2 cellular contexts compared by ENCODE assay signal in the genomic region with DNA sequence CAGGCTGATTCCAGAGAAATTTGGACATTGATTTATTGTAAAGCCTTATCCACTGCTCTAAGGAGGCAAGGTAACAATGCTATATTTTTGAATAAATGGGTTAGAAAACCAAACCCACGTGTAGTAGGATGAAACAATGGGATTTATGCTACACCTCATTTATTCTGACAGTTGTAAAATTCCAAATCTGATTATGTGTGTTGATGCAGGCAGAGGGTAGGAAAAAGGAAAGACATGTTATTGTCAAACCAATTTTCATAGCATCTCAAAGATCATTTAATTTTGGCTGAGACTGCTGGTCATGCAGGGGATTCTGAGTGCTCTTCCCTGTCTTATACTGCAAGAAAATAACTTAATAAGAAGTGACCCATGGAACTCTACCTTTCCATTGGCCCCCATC.
TF ChIP-seq lines count a peak whose summit lies in the region.

No MANE protein-coding gene starts in this region.

TF ChIP-seq in SK-N-SH treated with all-trans-retinoic acid at 6 μM for 48 hours, 23 proteins besides CTCF, POLR2A, EP300 and RAD21 (continued from another document):
- TF ChIP-seq, protein P1, sequence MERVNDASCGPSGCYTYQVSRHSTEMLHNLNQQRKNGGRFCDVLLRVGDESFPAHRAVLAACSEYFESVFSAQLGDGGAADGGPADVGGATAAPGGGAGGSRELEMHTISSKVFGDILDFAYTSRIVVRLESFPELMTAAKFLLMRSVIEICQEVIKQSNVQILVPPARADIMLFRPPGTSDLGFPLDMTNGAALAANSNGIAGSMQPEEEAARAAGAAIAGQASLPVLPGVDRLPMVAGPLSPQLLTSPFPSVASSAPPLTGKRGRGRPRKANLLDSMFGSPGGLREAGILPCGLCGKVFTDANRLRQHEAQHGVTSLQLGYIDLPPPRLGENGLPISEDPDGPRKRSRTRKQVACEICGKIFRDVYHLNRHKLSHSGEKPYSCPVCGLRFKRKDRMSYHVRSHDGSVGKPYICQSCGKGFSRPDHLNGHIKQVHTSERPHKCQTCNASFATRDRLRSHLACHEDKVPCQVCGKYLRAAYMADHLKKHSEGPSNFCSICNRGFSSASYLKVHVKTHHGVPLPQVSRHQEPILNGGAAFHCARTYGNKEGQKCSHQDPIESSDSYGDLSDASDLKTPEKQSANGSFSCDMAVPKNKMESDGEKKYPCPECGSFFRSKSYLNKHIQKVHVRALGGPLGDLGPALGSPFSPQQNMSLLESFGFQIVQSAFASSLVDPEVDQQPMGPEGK (CRISPR knock-in tag; IDR thresholded peaks at IDR 0.05; ENCODE audit: borderline replicate concordance): no peak
- TF ChIP-seq, protein P2, sequence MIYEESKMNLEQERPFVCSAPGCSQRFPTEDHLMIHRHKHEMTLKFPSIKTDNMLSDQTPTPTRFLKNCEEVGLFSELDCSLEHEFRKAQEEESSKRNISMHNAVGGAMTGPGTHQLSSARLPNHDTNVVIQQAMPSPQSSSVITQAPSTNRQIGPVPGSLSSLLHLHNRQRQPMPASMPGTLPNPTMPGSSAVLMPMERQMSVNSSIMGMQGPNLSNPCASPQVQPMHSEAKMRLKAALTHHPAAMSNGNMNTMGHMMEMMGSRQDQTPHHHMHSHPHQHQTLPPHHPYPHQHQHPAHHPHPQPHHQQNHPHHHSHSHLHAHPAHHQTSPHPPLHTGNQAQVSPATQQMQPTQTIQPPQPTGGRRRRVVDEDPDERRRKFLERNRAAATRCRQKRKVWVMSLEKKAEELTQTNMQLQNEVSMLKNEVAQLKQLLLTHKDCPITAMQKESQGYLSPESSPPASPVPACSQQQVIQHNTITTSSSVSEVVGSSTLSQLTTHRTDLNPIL (CRISPR knock-in tag; IDR thresholded peaks at IDR 0.05; ENCODE audit: low read depth): no peak
- TF ChIP-seq GLIS3 (CRISPR knock-in tag; IDR thresholded peaks at IDR 0.05): no peak
- TF ChIP-seq, protein P3, sequence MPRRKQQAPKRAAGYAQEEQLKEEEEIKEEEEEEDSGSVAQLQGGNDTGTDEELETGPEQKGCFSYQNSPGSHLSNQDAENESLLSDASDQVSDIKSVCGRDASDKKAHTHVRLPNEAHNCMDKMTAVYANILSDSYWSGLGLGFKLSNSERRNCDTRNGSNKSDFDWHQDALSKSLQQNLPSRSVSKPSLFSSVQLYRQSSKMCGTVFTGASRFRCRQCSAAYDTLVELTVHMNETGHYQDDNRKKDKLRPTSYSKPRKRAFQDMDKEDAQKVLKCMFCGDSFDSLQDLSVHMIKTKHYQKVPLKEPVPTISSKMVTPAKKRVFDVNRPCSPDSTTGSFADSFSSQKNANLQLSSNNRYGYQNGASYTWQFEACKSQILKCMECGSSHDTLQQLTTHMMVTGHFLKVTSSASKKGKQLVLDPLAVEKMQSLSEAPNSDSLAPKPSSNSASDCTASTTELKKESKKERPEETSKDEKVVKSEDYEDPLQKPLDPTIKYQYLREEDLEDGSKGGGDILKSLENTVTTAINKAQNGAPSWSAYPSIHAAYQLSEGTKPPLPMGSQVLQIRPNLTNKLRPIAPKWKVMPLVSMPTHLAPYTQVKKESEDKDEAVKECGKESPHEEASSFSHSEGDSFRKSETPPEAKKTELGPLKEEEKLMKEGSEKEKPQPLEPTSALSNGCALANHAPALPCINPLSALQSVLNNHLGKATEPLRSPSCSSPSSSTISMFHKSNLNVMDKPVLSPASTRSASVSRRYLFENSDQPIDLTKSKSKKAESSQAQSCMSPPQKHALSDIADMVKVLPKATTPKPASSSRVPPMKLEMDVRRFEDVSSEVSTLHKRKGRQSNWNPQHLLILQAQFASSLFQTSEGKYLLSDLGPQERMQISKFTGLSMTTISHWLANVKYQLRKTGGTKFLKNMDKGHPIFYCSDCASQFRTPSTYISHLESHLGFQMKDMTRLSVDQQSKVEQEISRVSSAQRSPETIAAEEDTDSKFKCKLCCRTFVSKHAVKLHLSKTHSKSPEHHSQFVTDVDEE (CRISPR knock-in tag; IDR thresholded peaks at IDR 0.05): no peak
TF ChIP-seq in SK-N-SH treated with all-trans-retinoic acid at 6 μM for 48 hours: peak in this region for 2.

TF ChIP-seq in SK-N-SH, 30 proteins besides CTCF, POLR2A, EP300 and RAD21 (continued from another document):
- no peak for TF ChIP-seq FOSL2 (IDR thresholded peaks at IDR 0.05; ENCODE audit: borderline replicate concordance, low read depth)
- no peak for TF ChIP-seq NFIC (IDR thresholded peaks at IDR 0.05; ENCODE audit: borderline replicate concordance)
- no peak for TF ChIP-seq TAF1 (IDR thresholded peaks at IDR 0.05; ENCODE audit: borderline replicate concordance, low read depth, low read length)
- TF ChIP-seq, protein P4, sequence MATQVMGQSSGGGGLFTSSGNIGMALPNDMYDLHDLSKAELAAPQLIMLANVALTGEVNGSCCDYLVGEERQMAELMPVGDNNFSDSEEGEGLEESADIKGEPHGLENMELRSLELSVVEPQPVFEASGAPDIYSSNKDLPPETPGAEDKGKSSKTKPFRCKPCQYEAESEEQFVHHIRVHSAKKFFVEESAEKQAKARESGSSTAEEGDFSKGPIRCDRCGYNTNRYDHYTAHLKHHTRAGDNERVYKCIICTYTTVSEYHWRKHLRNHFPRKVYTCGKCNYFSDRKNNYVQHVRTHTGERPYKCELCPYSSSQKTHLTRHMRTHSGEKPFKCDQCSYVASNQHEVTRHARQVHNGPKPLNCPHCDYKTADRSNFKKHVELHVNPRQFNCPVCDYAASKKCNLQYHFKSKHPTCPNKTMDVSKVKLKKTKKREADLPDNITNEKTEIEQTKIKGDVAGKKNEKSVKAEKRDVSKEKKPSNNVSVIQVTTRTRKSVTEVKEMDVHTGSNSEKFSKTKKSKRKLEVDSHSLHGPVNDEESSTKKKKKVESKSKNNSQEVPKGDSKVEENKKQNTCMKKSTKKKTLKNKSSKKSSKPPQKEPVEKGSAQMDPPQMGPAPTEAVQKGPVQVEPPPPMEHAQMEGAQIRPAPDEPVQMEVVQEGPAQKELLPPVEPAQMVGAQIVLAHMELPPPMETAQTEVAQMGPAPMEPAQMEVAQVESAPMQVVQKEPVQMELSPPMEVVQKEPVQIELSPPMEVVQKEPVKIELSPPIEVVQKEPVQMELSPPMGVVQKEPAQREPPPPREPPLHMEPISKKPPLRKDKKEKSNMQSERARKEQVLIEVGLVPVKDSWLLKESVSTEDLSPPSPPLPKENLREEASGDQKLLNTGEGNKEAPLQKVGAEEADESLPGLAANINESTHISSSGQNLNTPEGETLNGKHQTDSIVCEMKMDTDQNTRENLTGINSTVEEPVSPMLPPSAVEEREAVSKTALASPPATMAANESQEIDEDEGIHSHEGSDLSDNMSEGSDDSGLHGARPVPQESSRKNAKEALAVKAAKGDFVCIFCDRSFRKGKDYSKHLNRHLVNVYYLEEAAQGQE (IDR thresholded peaks at IDR 0.05; ENCODE audit: low read depth, low read length): no peak
- no peak for TF ChIP-seq CHD2 (IDR thresholded peaks at IDR 0.05; ENCODE audit: low read length, partially characterized antibody)
- TF ChIP-seq MEF2A (IDR thresholded peaks at IDR 0.05; ENCODE audit: borderline replicate concordance, low read depth): no peak
- TF ChIP-seq GATA2 (CRISPR knock-in tag; IDR thresholded peaks at IDR 0.05): no peak
- TF ChIP-seq MXI1 (IDR thresholded peaks at IDR 0.05; ENCODE audit: low read depth, low read length): no peak
